1 cellular context compared by ENCODE assay signal in genomic region chr1:207397525-207397926, GRCh38.
TF ChIP-seq lines count a peak whose summit lies in the region.

No MANE protein-coding gene starts in this region.

TF ChIP-seq in GM23338, 12 proteins besides CTCF, POLR2A, EP300 and RAD21 (continued from another document):
- TF ChIP-seq ZNF462 (CRISPR knock-in tag; IDR thresholded peaks at IDR 0.05): no peak
- no peak for TF ChIP-seq CREB1 (CRISPR knock-in tag; IDR thresholded peaks at IDR 0.05; ENCODE audit: low read depth)
